ENCODE assay signal across 1 cellular context in the genomic region with DNA sequence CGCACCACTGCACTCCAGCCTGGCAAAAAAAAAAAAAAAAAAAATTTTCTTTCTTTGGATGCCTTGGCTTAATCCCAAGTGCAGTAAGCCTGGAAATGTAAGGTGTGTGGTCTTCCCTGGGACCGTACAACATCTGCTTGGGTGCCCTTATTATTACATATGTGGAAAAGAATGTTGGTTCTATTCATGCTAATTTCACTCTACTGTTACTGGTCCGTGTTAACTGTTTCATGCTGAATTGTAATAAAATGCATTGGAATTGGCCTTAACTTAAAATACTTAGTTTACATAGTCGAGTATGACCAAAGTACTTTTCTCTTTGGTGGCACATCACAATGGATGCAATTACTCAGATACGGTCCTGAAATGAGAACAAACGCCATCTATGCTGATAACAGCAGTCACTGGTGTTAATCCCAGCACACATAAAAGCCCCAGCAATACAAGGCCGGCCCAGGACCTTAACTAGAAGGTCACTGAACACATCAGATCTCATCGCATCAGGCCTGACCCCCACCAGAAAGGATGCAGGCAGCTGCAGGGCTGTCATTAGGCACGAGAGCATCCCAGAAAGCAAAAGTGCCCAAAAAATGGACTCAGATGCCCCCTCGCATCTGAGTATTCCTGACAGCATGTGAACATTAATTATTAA.
TF ChIP-seq lines count a peak whose summit lies in the region.

No MANE protein-coding gene starts in this region.

TF ChIP-seq in neural cell, 6 proteins besides CTCF, POLR2A, EP300 and RAD21 (continued from another document):
- TF ChIP-seq, protein P1, sequence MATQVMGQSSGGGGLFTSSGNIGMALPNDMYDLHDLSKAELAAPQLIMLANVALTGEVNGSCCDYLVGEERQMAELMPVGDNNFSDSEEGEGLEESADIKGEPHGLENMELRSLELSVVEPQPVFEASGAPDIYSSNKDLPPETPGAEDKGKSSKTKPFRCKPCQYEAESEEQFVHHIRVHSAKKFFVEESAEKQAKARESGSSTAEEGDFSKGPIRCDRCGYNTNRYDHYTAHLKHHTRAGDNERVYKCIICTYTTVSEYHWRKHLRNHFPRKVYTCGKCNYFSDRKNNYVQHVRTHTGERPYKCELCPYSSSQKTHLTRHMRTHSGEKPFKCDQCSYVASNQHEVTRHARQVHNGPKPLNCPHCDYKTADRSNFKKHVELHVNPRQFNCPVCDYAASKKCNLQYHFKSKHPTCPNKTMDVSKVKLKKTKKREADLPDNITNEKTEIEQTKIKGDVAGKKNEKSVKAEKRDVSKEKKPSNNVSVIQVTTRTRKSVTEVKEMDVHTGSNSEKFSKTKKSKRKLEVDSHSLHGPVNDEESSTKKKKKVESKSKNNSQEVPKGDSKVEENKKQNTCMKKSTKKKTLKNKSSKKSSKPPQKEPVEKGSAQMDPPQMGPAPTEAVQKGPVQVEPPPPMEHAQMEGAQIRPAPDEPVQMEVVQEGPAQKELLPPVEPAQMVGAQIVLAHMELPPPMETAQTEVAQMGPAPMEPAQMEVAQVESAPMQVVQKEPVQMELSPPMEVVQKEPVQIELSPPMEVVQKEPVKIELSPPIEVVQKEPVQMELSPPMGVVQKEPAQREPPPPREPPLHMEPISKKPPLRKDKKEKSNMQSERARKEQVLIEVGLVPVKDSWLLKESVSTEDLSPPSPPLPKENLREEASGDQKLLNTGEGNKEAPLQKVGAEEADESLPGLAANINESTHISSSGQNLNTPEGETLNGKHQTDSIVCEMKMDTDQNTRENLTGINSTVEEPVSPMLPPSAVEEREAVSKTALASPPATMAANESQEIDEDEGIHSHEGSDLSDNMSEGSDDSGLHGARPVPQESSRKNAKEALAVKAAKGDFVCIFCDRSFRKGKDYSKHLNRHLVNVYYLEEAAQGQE (IDR thresholded peaks at IDR 0.05; ENCODE audit: borderline replicate concordance) = no peak
- no peak for TF ChIP-seq EZH2 (IDR thresholded peaks at IDR 0.05; ENCODE audit: borderline replicate concordance, insufficient read depth, low read length, poor library complexity, severe bottlenecking)
